Comparison of ENCODE assay signal across 16 cellular contexts in the genomic region with DNA sequence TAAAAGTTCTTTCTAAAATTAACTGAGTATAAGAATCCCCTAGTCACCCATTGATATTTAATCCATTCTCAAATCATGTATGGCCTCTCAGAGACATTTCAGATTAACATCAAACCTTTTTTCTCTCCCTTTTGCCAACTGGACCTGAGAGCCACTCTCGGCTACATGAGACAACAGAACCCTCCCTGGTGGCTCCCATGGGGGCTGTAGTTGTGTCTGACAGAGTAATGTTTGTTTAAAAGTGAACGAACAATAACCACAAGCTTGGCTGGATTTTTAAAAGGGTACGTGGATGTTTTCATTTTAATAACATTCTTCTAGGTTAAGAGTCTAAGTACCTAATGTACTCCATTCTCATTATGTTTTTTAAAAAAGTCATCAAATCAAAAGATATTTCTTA. TPM values are rescaled to one million over a fixed set of nuclear protein-coding genes. Genes with fewer than 3 reads are reported as not detected.
"Had no signal": no experiment of that assay in that cellular context is flagged by ENCODE, and none has a peak within 500 bp of the region (broad histone marks: within the 10 kb centered on the region; RNA-seq: fewer than 3 reads in every experiment).

No MANE protein-coding gene starts in this region.

- H3K36me3 Mint-ChIP-seq: natural killer cell treated with Interleukin-12 subunit alpha and Interleukin-12 subunit beta and Interleukin-15 and Interleukin-18, amount 100 ng/mL, for 72 hours had no signal

- H3K27me3 ChIP-seq: colonic mucosa, right lobe of liver, spleen, upper lobe of right lung had no signal

- H3K4me3 ChIP-seq: colonic mucosa, psoas muscle, right lobe of liver, spleen, upper lobe of right lung had no signal

- DNase-seq: activated CD4-positive, alpha-beta T cell treated with anti-CD3 and anti-CD28 coated beads, Interleukin-2, amount 50 U/mL, for 4 hours; activated naive CD4-positive, alpha-beta T cell treated with Interleukin-2 at 50 U/mL for 16 hours; anterior cingulate cortex; colonic mucosa; foreskin fibroblast; head of caudate nucleus; mesendoderm; psoas muscle; right lobe of liver; spleen; stimulated activated naive CD8-positive, alpha-beta T cell treated with anti-CD3 and anti-CD28 coated beads, Interleukin-15, amount 100 ng/mL, for 72 hours; upper lobe of right lung had no signal

- H3K9me3 ChIP-seq: colonic mucosa, psoas muscle, right lobe of liver, spleen, upper lobe of right lung had no signal

- H3K27ac Mint-ChIP-seq: activated T-helper 17 cell treated with anti-CD3 and anti-CD28 coated beads, Interleukin-2, amount 50 U/mL, for 72 hours; natural killer cell treated with Interleukin-12 subunit alpha and Interleukin-12 subunit beta and Interleukin-15 and Interleukin-18, amount 100 ng/mL, for 72 hours; stimulated activated naive CD8-positive, alpha-beta T cell treated with anti-CD3 and anti-CD28 coated beads, Interleukin-15, amount 100 ng/mL, for 72 hours; T-helper 2 cell treated with Interferon-gamma antibody and Interleukin-4, amounts not matched to agents 5 μg/mL and 100 μg/mL, for 36 hours had no signal

- H3K4me3 Mint-ChIP-seq: activated T-helper 17 cell treated with anti-CD3 and anti-CD28 coated beads, Interleukin-2, amount 50 U/mL, for 72 hours; natural killer cell treated with Interleukin-12 subunit alpha and Interleukin-12 subunit beta and Interleukin-15 and Interleukin-18, amount 100 ng/mL, for 72 hours; stimulated activated naive CD8-positive, alpha-beta T cell treated with anti-CD3 and anti-CD28 coated beads, Interleukin-15, amount 100 ng/mL, for 72 hours; T-helper 2 cell treated with Interferon-gamma antibody and Interleukin-4, amounts not matched to agents 5 μg/mL and 100 μg/mL, for 36 hours had no signal

- H3K4me1 ChIP-seq: colonic mucosa, psoas muscle, right lobe of liver, upper lobe of right lung had no signal

- H3K9me3 Mint-ChIP-seq: activated T-helper 17 cell treated with anti-CD3 and anti-CD28 coated beads, Interleukin-2, amount 50 U/mL, for 72 hours; natural killer cell treated with Interleukin-12 subunit alpha and Interleukin-12 subunit beta and Interleukin-15 and Interleukin-18, amount 100 ng/mL, for 72 hours; stimulated activated naive CD8-positive, alpha-beta T cell treated with anti-CD3 and anti-CD28 coated beads, Interleukin-15, amount 100 ng/mL, for 72 hours; T-helper 2 cell treated with Interferon-gamma antibody and Interleukin-4, amounts not matched to agents 5 μg/mL and 100 μg/mL, for 36 hours had no signal

- ATAC-seq: activated T-helper 17 cell treated with anti-CD3 and anti-CD28 coated beads, Interleukin-2, amount 50 U/mL, for 72 hours; esophagus mucosa; natural killer cell treated with Interleukin-12 subunit alpha and Interleukin-12 subunit beta and Interleukin-15 and Interleukin-18, amount 100 ng/mL, for 72 hours; psoas muscle; right lobe of liver; stimulated activated naive CD8-positive, alpha-beta T cell treated with anti-CD3 and anti-CD28 coated beads, Interleukin-15, amount 100 ng/mL, for 72 hours; upper lobe of right lung had no signal

- H3K27ac ChIP-seq: colonic mucosa, psoas muscle, right lobe of liver, upper lobe of right lung had no signal

- H3K4me1 Mint-ChIP-seq: activated T-helper 17 cell treated with anti-CD3 and anti-CD28 coated beads, Interleukin-2, amount 50 U/mL, for 72 hours; stimulated activated naive CD8-positive, alpha-beta T cell treated with anti-CD3 and anti-CD28 coated beads, Interleukin-15, amount 100 ng/mL, for 72 hours had no signal

- H3K36me3 ChIP-seq: colonic mucosa, right lobe of liver, spleen, upper lobe of right lung had no signal

- H3K27me3 Mint-ChIP-seq: natural killer cell treated with Interleukin-12 subunit alpha and Interleukin-12 subunit beta and Interleukin-15 and Interleukin-18, amount 100 ng/mL, for 72 hours had no signal

RNA-seq across cellular contexts. Expression of a gene that starts 37.1 kb away (rescaled TPM):
- total RNA-seq: activated T-helper 17 cell treated with anti-CD3 and anti-CD28 coated beads, Interleukin-2, amount 50 U/mL, for 72 hours; natural killer cell treated with Interleukin-12 subunit alpha and Interleukin-12 subunit beta and Interleukin-15 and Interleukin-18, amount 100 ng/mL, for 72 hours had no signal
